ENCODE assay signal across 26 cellular contexts in the genomic region with DNA sequence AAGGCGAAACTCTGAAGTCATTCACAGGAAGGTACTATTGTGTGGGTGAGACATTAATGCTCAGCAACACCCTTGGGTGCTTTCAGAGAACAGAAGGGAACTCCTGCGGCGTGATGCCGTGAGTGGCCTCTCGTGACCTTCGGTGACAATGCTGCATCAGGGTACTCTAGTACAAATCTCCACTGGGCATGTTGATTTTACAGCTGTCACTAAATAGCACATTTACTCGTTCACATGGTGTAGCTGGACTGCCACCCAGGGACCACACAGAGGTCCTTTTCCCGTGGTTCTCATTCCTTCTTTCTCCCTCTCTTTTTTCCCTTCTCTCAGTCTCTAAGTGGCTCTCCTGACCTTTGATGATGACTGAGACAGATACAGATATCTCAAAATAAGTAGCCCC.
DNase-seq lines count a peak whose midpoint lies in the region; FAIRE-seq and TF ChIP-seq lines count a peak whose summit lies in the region.
"Had no signal": no experiment of that assay in that cellular context is flagged by ENCODE, and none has a peak within 500 bp of the region (broad histone marks: within the 10 kb centered on the region; RNA-seq: fewer than 3 reads in every experiment).

No MANE protein-coding gene starts in this region.

- no peaks in the 10 kb centered on the region for H4K20me1 ChIP-seq in astrocyte (ENCODE audit: insufficient read depth, low read length)
- H4K20me1 ChIP-seq: BLaER1 treated with 17β-estradiol and CSF1 and Interleukin-3, amounts not matched to agents 10 nM and 100 nM had no signal

- no peaks in the 10 kb centered on the region for H3K27me3 Mint-ChIP-seq in astrocyte (ENCODE audit: low read depth, unreplicated experiment)
- no peaks in the 10 kb centered on the region for H3K27me3 Mint-ChIP-seq in nephron progenitor cell (ENCODE audit: low read depth, poor library complexity)
- H3K27me3 Mint-ChIP-seq: activated CD4-positive, alpha-beta memory T cell treated with anti-CD3 and anti-CD28 coated beads, Interleukin-2, amount 10 ng/mL, durations not matched to agents 7 days and 5 days; T-helper 17 cell had no signal

- H3K9me3 ChIP-seq in astrocyte (ENCODE audit: insufficient read depth, low read depth, low read length) (no peaks in the 10 kb centered on the region), uterus (no peaks in the 10 kb centered on the region)
- H3K9me3 ChIP-seq: HAP-1, right atrium auricular region, thyroid gland had no signal

- DNase-seq in D721Med (ENCODE audit: insufficient read length, low spot score) (no peak), LHCN-M2 (ENCODE audit: low read depth) (peak; percentile 17), astrocyte (ENCODE audit: low read depth) (no peak), nephron progenitor cell (no peak), uterus (no peak), GM19238 (ENCODE audit: insufficient read length, low spot score) (no peak)
- DNase-seq in activated T-cell treated with anti-CD3 and anti-CD28 coated beads, Interleukin-2, amount 50 U/mL, for 1 hour = no peak
- DNase-seq: activated CD4-positive, alpha-beta memory T cell treated with anti-CD3 and anti-CD28 coated beads, Interleukin-2, amount 10 ng/mL, durations not matched to agents 7 days and 5 days; activated CD4-positive, alpha-beta T cell treated with anti-CD3 and anti-CD28 coated beads for 1 hour; activated CD8-positive, alpha-beta memory T cell treated with anti-CD3 and anti-CD28 coated beads, Interleukin-2, amount 50 U/mL, for 4 hours; activated naive CD4-positive, alpha-beta T cell treated with anti-CD3 and anti-CD28 coated beads, Interleukin-2, amount 50 U/mL, for 16 hours; amniotic stem cell; DMS53; effector CD4-positive, alpha-beta T cell; hypothalamus; KBM-7; left cardiac atrium; NCI-H1436 treated with DMSO at 0.1 percent for 48 hours; stimulated activated CD4-positive, alpha-beta T cell treated with anti-CD3 and anti-CD28 coated beads, Interleukin-1b, Interleukin-23, amount 100 ng/mL, for 48 hours; T-helper 17 cell; thyroid gland had no signal

- peak overlapping the region; percentile 4 for H2AFZ ChIP-seq in astrocyte (ENCODE audit: low read depth, low read length)

- intact Hi-C loops in uterus (cut with DNase I; ENCODE audit: low total_unique reads) = no loop called here

- H3K27ac Mint-ChIP-seq in astrocyte (ENCODE audit: unreplicated experiment) (no peak overlapping the region), nephron progenitor cell (peak overlapping the region; percentile 94)
- H3K27ac Mint-ChIP-seq: activated CD4-positive, alpha-beta memory T cell treated with anti-CD3 and anti-CD28 coated beads, Interleukin-2, amount 10 ng/mL, durations not matched to agents 7 days and 5 days; T-helper 17 cell had no signal

- no peak overlapping the region for H3K4me3 Mint-ChIP-seq in astrocyte (ENCODE audit: unreplicated experiment)
- no peak overlapping the region for H3K4me3 Mint-ChIP-seq in nephron progenitor cell
- H3K4me3 Mint-ChIP-seq: activated CD4-positive, alpha-beta memory T cell treated with anti-CD3 and anti-CD28 coated beads, Interleukin-2, amount 10 ng/mL, durations not matched to agents 7 days and 5 days; T-helper 17 cell had no signal

- H3K36me3 ChIP-seq in astrocyte (ENCODE audit: insufficient read depth, low read length) (no peaks in the 10 kb centered on the region), uterus (no peaks in the 10 kb centered on the region)
- H3K36me3 ChIP-seq: BLaER1 treated with 17β-estradiol and CSF1 and Interleukin-3, amounts not matched to agents 10 nM and 100 nM; HAP-1; right atrium auricular region; thyroid gland had no signal

- H3K4me2 ChIP-seq in astrocyte (ENCODE audit: low read length) = no peak overlapping the region
- H3K4me2 ChIP-seq: BLaER1 treated with 17β-estradiol and CSF1 and Interleukin-3, amounts not matched to agents 10 nM and 100 nM had no signal

- H3K4me1 Mint-ChIP-seq in astrocyte (ENCODE audit: low read depth, unreplicated experiment) = no peaks in the 10 kb centered on the region
- peaks cover 12% of the 10 kb centered on the region for H3K4me1 Mint-ChIP-seq in nephron progenitor cell
- H3K4me1 Mint-ChIP-seq: activated CD4-positive, alpha-beta memory T cell treated with anti-CD3 and anti-CD28 coated beads, Interleukin-2, amount 10 ng/mL, durations not matched to agents 7 days and 5 days; T-helper 17 cell had no signal

- no peak overlapping the region for H3K9ac ChIP-seq in astrocyte (ENCODE audit: low read length)
- H3K9ac ChIP-seq: BLaER1 treated with 17β-estradiol and CSF1 and Interleukin-3, amounts not matched to agents 10 nM and 100 nM had no signal

- H3K27ac ChIP-seq in astrocyte (ENCODE audit: low read depth, low read length) (no peak overlapping the region), uterus (no peak overlapping the region)
- H3K27ac ChIP-seq: BLaER1 treated with 17β-estradiol and CSF1 and Interleukin-3, amounts not matched to agents 10 nM and 100 nM; right atrium auricular region; thyroid gland had no signal

- FAIRE-seq in D721Med (lab: Jason Lieb, UNC) (no peak), astrocyte (lab: Jason Lieb, UNC) (no peak)
- FAIRE-seq: bronchial epithelial cell, G401.6 had no signal

- no peak for TF ChIP-seq POLR2A in uterus (IDR thresholded peaks at IDR 0.05)

- TF ChIP-seq CTCF in D721Med (IDR thresholded peaks at IDR 0.05; ENCODE audit: insufficient read depth, missing control alignments) (peak; percentile 31), astrocyte (IDR thresholded peaks at IDR 0.05; ENCODE audit: insufficient read depth, low read depth, low read length) (no peak), nephron progenitor cell (IDR thresholded peaks at IDR 0.05) (no peak), uterus (IDR thresholded peaks at IDR 0.05) (no peak)

- H3K4me1 ChIP-seq in astrocyte (ENCODE audit: insufficient read depth, low read length) (no peaks in the 10 kb centered on the region), uterus (no peaks in the 10 kb centered on the region)
- H3K4me1 ChIP-seq: HAP-1, right atrium auricular region, thyroid gland had no signal

- H3K27me3 ChIP-seq in astrocyte (ENCODE audit: insufficient read depth, low read length) = no peaks in the 10 kb centered on the region
- no peaks in the 10 kb centered on the region for H3K27me3 ChIP-seq in uterus
- H3K27me3 ChIP-seq: BLaER1 treated with 17β-estradiol and CSF1 and Interleukin-3, amounts not matched to agents 10 nM and 100 nM; right atrium auricular region; thyroid gland had no signal

- H3K36me3 Mint-ChIP-seq in astrocyte (ENCODE audit: low read depth, unreplicated experiment) (no peaks in the 10 kb centered on the region), nephron progenitor cell (ENCODE audit: low read depth) (peaks cover 13% of the 10 kb centered on the region)

- H3K79me2 ChIP-seq in astrocyte (ENCODE audit: insufficient read depth, low read length) = no peaks in the 10 kb centered on the region

- H3K4me3 ChIP-seq in astrocyte (ENCODE audit: insufficient read depth, low read depth, low read length) (no peak overlapping the region), uterus (no peak overlapping the region)
- H3K4me3 ChIP-seq: BLaER1 treated with 17β-estradiol and CSF1 and Interleukin-3, amounts not matched to agents 10 nM and 100 nM; HAP-1; right atrium auricular region; thyroid gland had no signal

- H3K9me3 Mint-ChIP-seq in astrocyte (ENCODE audit: unreplicated experiment) = no peaks in the 10 kb centered on the region
- H3K9me3 Mint-ChIP-seq in nephron progenitor cell = peaks cover 15% of the 10 kb centered on the region
- H3K9me3 Mint-ChIP-seq: activated CD4-positive, alpha-beta memory T cell treated with anti-CD3 and anti-CD28 coated beads, Interleukin-2, amount 10 ng/mL, durations not matched to agents 7 days and 5 days had no signal
